In the genomic region with DNA sequence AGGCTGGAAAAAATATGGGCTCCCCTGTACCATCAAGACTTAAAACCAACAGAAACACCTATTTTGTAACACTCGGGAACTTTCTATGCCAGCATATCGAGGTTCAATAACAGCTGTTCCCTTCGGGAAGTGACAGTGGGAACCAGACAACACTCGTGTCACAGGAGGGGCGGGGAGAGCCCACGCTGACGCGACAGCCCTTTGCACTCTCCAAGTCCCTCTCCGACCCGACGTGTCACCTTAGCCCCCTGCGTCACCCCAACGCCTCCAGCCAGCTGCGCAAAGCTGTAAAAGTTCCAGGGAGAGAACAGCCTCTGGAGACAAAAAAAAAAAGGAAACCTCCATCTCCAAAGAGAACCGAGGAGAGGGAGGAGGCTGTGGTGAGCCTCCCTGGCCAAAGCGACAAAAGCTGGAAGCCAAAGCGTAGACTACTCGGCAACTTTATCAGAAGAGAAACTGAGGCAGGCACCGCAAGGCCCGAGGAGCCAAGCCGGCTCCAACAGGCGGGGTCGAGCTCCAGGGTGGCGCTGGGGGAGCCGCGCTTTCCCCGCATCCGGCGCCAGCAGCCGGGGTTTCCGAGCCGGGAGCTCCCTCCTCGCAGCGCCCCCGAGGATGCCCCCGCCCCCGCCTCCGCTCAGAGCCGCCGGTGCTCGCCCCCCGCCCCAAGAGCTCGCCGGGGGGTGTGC, we compare ENCODE assay signal across 8 cellular contexts. TPM values are rescaled to one million over a fixed set of nuclear protein-coding genes. Genes with fewer than 3 reads are reported as not detected.
DNase-seq lines count a peak whose midpoint lies in the region; ATAC-seq and TF ChIP-seq lines count a peak whose summit lies in the region.

No MANE protein-coding gene starts in this region.

- ATAC-seq in HG03196 (IDR thresholded peaks at IDR 0.05; ENCODE audit: unreplicated experiment) (peak; percentile 21), body of pancreas (peak; percentile 45), HG03025 (IDR thresholded peaks at IDR 0.05; ENCODE audit: low FRiP score, unreplicated experiment) (no peak)

- DNase-seq in NCI-H1694 (lab: John Stamatoyannopoulos, UW), result peak; percentile 10
- DNase-seq in NCI-H1694 treated with DMSO at 0.1 percent for 48 hours (lab: John Stamatoyannopoulos, UW), result no peak
- DNase-seq in T-helper 2 cell, result peak; percentile 37 to 81 (median 61)
- DNase-seq in body of pancreas, result peak; percentile 72 to 82 (median 76)
- DNase-seq in kidney tubule cell (ENCODE audit: low spot score), result peak; percentile 39
- peak; percentile 48 for DNase-seq in stimulated activated CD4-positive, alpha-beta T cell treated with anti-CD3 and anti-CD28 coated beads, Interleukin-2, amount 100 ng/mL, for 4 hours (ENCODE audit: low read depth)

- intact Hi-C loops in body of pancreas (cut with DNase I), result no loop called here

- WGBS in body of pancreas, 2 donors, result 0% methylated on average over 12 to 34 of the region's 44 CpGs

- H3K9me3 ChIP-seq in body of pancreas, result no peaks in the 10 kb centered on the region

- no peaks in the 10 kb centered on the region for H3K27me3 ChIP-seq in body of pancreas

- H3K27ac ChIP-seq in body of pancreas, result peak overlapping the region; percentile 95 to 99 (median 99)

- H3K36me3 ChIP-seq in body of pancreas (replicated peaks in 1 of 2; ENCODE audit: insufficient read depth in 1 of 2, low read depth in 2 of 2), result no peaks in the 10 kb centered on the region

- H3K4me3 ChIP-seq in body of pancreas, result peak overlapping the region; percentile 63 to 64

- H3K4me1 ChIP-seq in body of pancreas, result peaks cover 46% of the 10 kb centered on the region

- TF ChIP-seq POLR2A in body of pancreas (IDR thresholded peaks at IDR 0.05), result peak in 2 of 3 donors; percentile 56 to 59

- no peak for TF ChIP-seq CTCF in body of pancreas (IDR thresholded peaks at IDR 0.05)

RNA-seq across cellular contexts. Expression of gene ARFGAP3, which starts 0.8 kb away (rescaled TPM):
- 10 to 100 TPM; 64.3 to 73.2 TPM for total RNA-seq in body of pancreas
